Comparison of ENCODE assay signal across 8 cellular contexts in the genomic region with DNA sequence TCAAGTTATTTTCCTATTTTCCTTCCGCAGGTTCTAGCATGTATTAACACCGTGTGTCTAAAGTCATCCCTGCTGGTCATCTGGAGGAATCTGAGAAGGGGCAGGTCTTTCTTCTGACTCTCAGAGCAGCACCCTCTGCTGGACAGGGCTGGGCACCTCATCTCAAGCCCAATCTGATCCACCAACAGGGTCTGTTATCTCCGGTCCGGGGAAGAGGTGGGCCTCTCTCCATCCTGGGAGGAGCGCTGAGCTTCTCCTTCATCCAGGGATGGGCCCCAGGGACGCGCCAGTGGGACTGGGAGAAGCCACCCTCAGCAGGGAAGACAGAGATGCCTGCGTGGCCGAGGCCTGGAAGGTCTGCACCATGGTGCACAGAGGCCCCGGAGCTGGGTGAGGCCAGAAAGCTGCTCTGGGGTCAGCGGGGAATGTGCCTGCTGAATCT. TPM values are rescaled to one million over a fixed set of nuclear protein-coding genes. Genes with fewer than 3 reads are reported as not detected.
DNase-seq lines count a peak whose midpoint lies in the region; ATAC-seq, FAIRE-seq and TF ChIP-seq lines count a peak whose summit lies in the region.

No MANE protein-coding gene starts in this region.

- TF ChIP-seq CTCF in endothelial cell of umbilical vein (IDR thresholded peaks at IDR 0.05; ENCODE audit: extremely low read depth in 1 of 2, insufficient read depth in 1 of 2, low read depth in 1 of 2, low read length in 2 of 2) (peak; percentile 58 to 82), suprapubic skin (IDR thresholded peaks at IDR 0.05) (peak; percentile 26 to 54)

- CTCF ChIA-PET in endothelial cell of umbilical vein (lab: Charles Lee), result interaction anchor here (1.0 kb wide), 1 partner anchor 87 kb away, joined by 5 read pairs; no protein-coding TSS in a partner anchor

- TF ChIP-seq EP300 in suprapubic skin (IDR thresholded peaks at IDR 0.05), result no peak

- H3K9me1 ChIP-seq in endothelial cell of umbilical vein (replicated peaks; ENCODE audit: control insufficient read depth, extremely low read depth, insufficient read depth, low read length), result no peaks in the 10 kb centered on the region

- WGBS in suprapubic skin, result 42% methylated on average over 10 of the region's 11 CpGs

- peak; percentile 58 for DNase-seq in EL
- DNase-seq in NAMALWA (ENCODE audit: low spot score), result peak; percentile 69
- peak; percentile 55 to 56 for DNase-seq in activated CD4-positive, alpha-beta T cell treated with anti-CD3 and anti-CD28 coated beads, Interleukin-2, amount 50 U/mL, for 48 hours
- peak; percentile 57 for DNase-seq in endothelial cell of umbilical vein (ENCODE audit: low read depth, low spot score)
- DNase-seq in midbrain (lab: John Stamatoyannopoulos, UW), result peak; percentile 40
- DNase-seq in suprapubic skin (ENCODE audit: low spot score in 2 of 2), result no peak

- TF ChIP-seq POLR2A in endothelial cell of umbilical vein (IDR thresholded peaks at IDR 0.05; ENCODE audit: low read depth, low read length), result no peak
- no peak for TF ChIP-seq POLR2A in suprapubic skin (IDR thresholded peaks at IDR 0.05)

- H2AFZ ChIP-seq in endothelial cell of umbilical vein (ENCODE audit: low read depth, low read length), result no peak overlapping the region

- H3K27me3 ChIP-seq in endothelial cell of umbilical vein (ENCODE audit: control insufficient read depth in 2 of 2, insufficient read depth in 2 of 2, low read length in 2 of 2) (no peaks in the 10 kb centered on the region), suprapubic skin (no peaks in the 10 kb centered on the region)

- H3K36me3 ChIP-seq in endothelial cell of umbilical vein (ENCODE audit: control insufficient read depth in 2 of 2, extremely low read depth in 1 of 2, insufficient read depth in 2 of 2, low read length in 2 of 2) (no peaks in the 10 kb centered on the region), suprapubic skin (no peaks in the 10 kb centered on the region)

- no peak overlapping the region for H3K4me2 ChIP-seq in endothelial cell of umbilical vein (ENCODE audit: insufficient read depth, low read length)

- no peak overlapping the region for H3K27ac ChIP-seq in endothelial cell of umbilical vein (ENCODE audit: insufficient read depth, low read depth, low read length)
- no peak overlapping the region for H3K27ac ChIP-seq in suprapubic skin

- no peaks in the 10 kb centered on the region for H3K79me2 ChIP-seq in endothelial cell of umbilical vein (ENCODE audit: control insufficient read depth, insufficient read depth, low read length)

- peak; percentile 79 for FAIRE-seq in endothelial cell of umbilical vein (lab: Jason Lieb, UNC)

- no peaks in the 10 kb centered on the region for H3K9me3 ChIP-seq in endothelial cell of umbilical vein (replicated peaks; ENCODE audit: control insufficient read depth, insufficient read depth, low read length)
- no peaks in the 10 kb centered on the region for H3K9me3 ChIP-seq in suprapubic skin

- POLR2A ChIA-PET in endothelial cell of umbilical vein (lab: Charles Lee), result no interaction called here

- H3K9ac ChIP-seq in endothelial cell of umbilical vein (replicated peaks; ENCODE audit: extremely low read depth, insufficient read depth, low read length), result no peak overlapping the region

- no peak overlapping the region for H3K4me3 ChIP-seq in endothelial cell of umbilical vein (replicated peaks in 1 of 3; ENCODE audit: insufficient read depth in 1 of 3, low read depth in 1 of 3, low read length in 3 of 3)
- no peak overlapping the region for H3K4me3 ChIP-seq in suprapubic skin

- intact Hi-C loops in endothelial cell of umbilical vein (cut with micrococcal nuclease), result loop anchor here (1.0 to 10.0 kb wide), 2 partner anchors 87 to 233 kb away; no protein-coding TSS in a partner anchor

- dilution Hi-C loops in endothelial cell of umbilical vein (cut with MboI; ENCODE audit: extremely low pct_ligation_motif_present, low sequenced_read_pairs), result no loop called here

- no peaks in the 10 kb centered on the region for H3K4me1 ChIP-seq in endothelial cell of umbilical vein (ENCODE audit: control insufficient read depth, extremely low read depth, insufficient read depth, low read length)
- no peaks in the 10 kb centered on the region for H3K4me1 ChIP-seq in suprapubic skin

- H4K20me1 ChIP-seq in endothelial cell of umbilical vein (replicated peaks; ENCODE audit: control insufficient read depth, extremely low read depth, insufficient read depth, low read length), result no peaks in the 10 kb centered on the region

- no TSS peak for BruUV-seq in endothelial cell of umbilical vein (replicated peaks; lab: Mats Ljungman, UMichigan)

- no peak for ATAC-seq in GM18873 (IDR thresholded peaks at IDR 0.05; ENCODE audit: low FRiP score, unreplicated experiment)
- no peak for ATAC-seq in GM21360 (IDR thresholded peaks at IDR 0.05; ENCODE audit: unreplicated experiment)

TF ChIP-seq in endothelial cell of umbilical vein, 7 proteins besides CTCF, POLR2A, EP300 and RAD21:
- no peak for TF ChIP-seq GATA2 (IDR thresholded peaks at IDR 0.05; ENCODE audit: insufficient read depth, insufficient read length, low read depth, low read length)
- no peak for TF ChIP-seq JUN (IDR thresholded peaks at IDR 0.05; ENCODE audit: borderline replicate concordance, insufficient read depth, insufficient read length, low read depth)
- TF ChIP-seq POLR2AphosphoS5 (IDR thresholded peaks at IDR 0.05; ENCODE audit: insufficient read depth, low read depth, low read length), result no peak
- no peak for TF ChIP-seq EZH2 (IDR thresholded peaks at IDR 0.05; ENCODE audit: borderline replicate concordance, low read depth, low read length, severe bottlenecking)
- TF ChIP-seq MAX (IDR thresholded peaks at IDR 0.05; ENCODE audit: insufficient read depth, insufficient read length), result no peak
- TF ChIP-seq FOS (IDR thresholded peaks at IDR 0.05; ENCODE audit: borderline replicate concordance, insufficient read depth, low read length), result no peak
- no peak for TF ChIP-seq MYC (IDR thresholded peaks at IDR 0.05; ENCODE audit: low read depth, low read length)

RNA-seq across cellular contexts. Expression of gene ZNF331, which starts 26.0 kb away (rescaled TPM):
- total RNA-seq in endothelial cell of umbilical vein (11.2 TPM in 2 replicates), suprapubic skin (10 to 100 TPM; 20.5 to 41.1 (median 27.8) TPM)
- 3.9 and 6.2 TPM in 2 replicates for polyA plus RNA-seq in endothelial cell of umbilical vein
- polyA plus RNA-seq in endothelial cell of umbilical vein (2011; cell fraction: cytosol; rRNA removed), result 2.3 and 3.6 TPM in 2 replicates
- 18.4 and 27.7 TPM in 2 replicates for polyA plus RNA-seq in endothelial cell of umbilical vein (2011; cell fraction: nucleus; rRNA removed)
- 6.9 and 7.0 TPM in 2 replicates for polyA plus RNA-seq in endothelial cell of umbilical vein (2012)
- 6.4 and 9.2 TPM in 2 replicates for polyA minus RNA-seq in endothelial cell of umbilical vein
- 5.1 TPM for polyA minus RNA-seq in endothelial cell of umbilical vein (2011; cell fraction: cytosol; rRNA and poly(A)+ RNA removed)
- polyA minus RNA-seq in endothelial cell of umbilical vein (2011; cell fraction: nucleus; rRNA and poly(A)+ RNA removed), result 10.5 and 11.8 TPM in 2 replicates

RNA-seq across cellular contexts. Expression of gene ZNF813, which starts 44.4 kb away (rescaled TPM):
- 2.3 TPM in 2 replicates for total RNA-seq in endothelial cell of umbilical vein
- 0.37 and 0.47 TPM in 2 replicates for polyA plus RNA-seq in endothelial cell of umbilical vein
- 0.68 and 0.85 TPM in 2 replicates for polyA plus RNA-seq in endothelial cell of umbilical vein (2011; cell fraction: cytosol; rRNA removed)
- 0.78 and 1.0 TPM in 2 replicates for polyA plus RNA-seq in endothelial cell of umbilical vein (2011; cell fraction: nucleus; rRNA removed)
- 1.4 and 2.4 TPM in 2 replicates for polyA plus RNA-seq in endothelial cell of umbilical vein (2012)
- polyA minus RNA-seq in endothelial cell of umbilical vein, result 2.8 TPM in 2 replicates
- polyA minus RNA-seq in endothelial cell of umbilical vein (2011; cell fraction: cytosol; rRNA and poly(A)+ RNA removed), result 1.0 TPM
- polyA minus RNA-seq in endothelial cell of umbilical vein (2011; cell fraction: nucleus; rRNA and poly(A)+ RNA removed), result 2.5 and 2.6 TPM in 2 replicates
- 1 to 10 TPM; 2.4 to 4.7 (median 3.6) TPM for total RNA-seq in suprapubic skin

Comparison
In these comparisons a context has a peak if more than half of its experiments do, and no peak if none do; other contexts are left out.
1. DNase-seq: peak in EL (single experiment), NAMALWA (single experiment), activated CD4-positive, alpha-beta T cell treated with anti-CD3 and anti-CD28 coated beads, Interleukin-2, amount 50 U/mL, for 48 hours (2 of 2), endothelial cell of umbilical vein (single experiment) and midbrain (single experiment); none in suprapubic skin (0 of 2).